ENCODE assay signal across 1 cellular context in the genomic region with DNA sequence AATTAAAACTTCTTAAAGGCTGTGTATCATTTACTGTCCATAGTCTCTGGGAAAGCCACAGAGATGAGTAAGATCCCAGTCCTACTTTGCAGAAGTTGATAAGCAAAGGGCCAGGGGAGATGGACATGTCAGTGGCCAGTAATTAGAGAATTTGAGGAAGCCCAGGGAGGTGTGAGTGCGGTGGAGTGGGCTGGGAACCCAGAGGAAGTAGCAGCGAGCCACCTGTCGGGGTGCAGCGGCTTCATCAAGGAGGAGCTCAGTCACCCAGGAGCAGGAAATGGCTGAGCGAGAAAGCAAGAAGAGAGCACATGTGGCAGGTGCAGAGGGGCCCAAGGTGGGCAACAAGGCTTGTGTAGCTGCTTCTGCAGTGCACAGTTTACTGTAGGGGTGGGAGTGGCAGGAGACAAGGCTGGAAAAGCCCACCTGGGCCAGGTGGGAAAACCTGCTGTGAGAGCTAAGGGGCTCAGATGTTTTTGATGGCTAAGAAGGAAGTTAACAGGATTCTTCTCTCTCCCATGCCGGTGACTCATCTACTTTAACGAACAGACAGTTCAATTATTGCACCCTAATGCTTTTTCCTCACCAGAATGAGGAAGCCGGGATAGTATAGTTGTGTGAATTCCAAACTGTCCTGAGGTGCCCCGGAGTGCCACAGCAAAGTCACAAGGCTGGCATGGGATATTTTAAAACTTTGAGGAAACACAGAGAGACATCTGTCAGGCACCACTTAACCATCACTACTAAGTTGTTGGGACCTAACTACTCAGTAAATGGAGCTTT.
TF ChIP-seq lines count a peak whose summit lies in the region.

No MANE protein-coding gene starts in this region.

TF ChIP-seq in K562, 482 proteins besides CTCF, POLR2A, EP300 and RAD21 (continued from another document and continues in another):
- TF ChIP-seq CEBPG (CRISPR knock-in tag; IDR thresholded peaks at IDR 0.05) (no peak), CEBPG (tag; conservative IDR thresholded peaks at IDR 0.05 in 1 of 2, IDR thresholded peaks at IDR 0.05 in 1 of 2) (no peak), XRCC4 (IDR thresholded peaks at IDR 0.05; ENCODE audit: extremely low read depth, insufficient read depth, insufficient read length) (no peak), FOSL1 (tag; conservative IDR thresholded peaks at IDR 0.05) (peak; percentile 64), MCM7 (IDR thresholded peaks at IDR 0.05) (no peak), CHD2 (IDR thresholded peaks at IDR 0.05; ENCODE audit: low read depth, low read length) (no peak), FOXK1 (CRISPR knock-in tag; IDR thresholded peaks at IDR 0.05; ENCODE audit: borderline replicate concordance) (no peak), NCOA2 (IDR thresholded peaks at IDR 0.05; ENCODE audit: partially characterized antibody in 2 of 2) (no peak), MEF2D (tag; conservative IDR thresholded peaks at IDR 0.05; ENCODE audit: low read depth) (no peak), JUND (IDR thresholded peaks at IDR 0.05; ENCODE audit: borderline replicate concordance, low read depth, low read length) (peak; percentile 45; the same call in 1 of the 2 replicates), JUND (tag; IDR thresholded peaks at IDR 0.05; ENCODE audit: borderline replicate concordance, low read depth, low read length) (no peak; the same call in 2 of the 3 replicates), KHSRP (IDR thresholded peaks at IDR 0.05) (no peak), TAL1 (IDR thresholded peaks at IDR 0.05) (no peak), BCOR (IDR thresholded peaks at IDR 0.05) (no peak), ETS2 (tag; IDR thresholded peaks at IDR 0.05; ENCODE audit: borderline replicate concordance, poor library complexity, severe bottlenecking) (no peak), GABPB1 (CRISPR knock-in tag; IDR thresholded peaks at IDR 0.05) (0 out of 2 replicates have a peak, but pooled peaks have one; percentile 18), NFE2 (IDR thresholded peaks at IDR 0.05; ENCODE audit: low read depth) (0 out of 2 replicates have a peak, but pooled peaks have one; percentile 5), TCF3 (CRISPR knock-in tag; IDR thresholded peaks at IDR 0.05) (peak; percentile 42; the same call in 1 of the 2 replicates), ZNF79 (CRISPR knock-in tag; IDR thresholded peaks at IDR 0.05; ENCODE audit: low read depth) (no peak), RAD51 (IDR thresholded peaks at IDR 0.05; ENCODE audit: borderline replicate concordance, low read depth) (no peak), ZNF583 (CRISPR knock-in tag; IDR thresholded peaks at IDR 0.05) (no peak), FOXA3 (CRISPR knock-in tag; conservative IDR thresholded peaks at IDR 0.05 in 1 of 2, IDR thresholded peaks at IDR 0.05 in 1 of 2) (no peak), KDM5B (IDR thresholded peaks at IDR 0.05; ENCODE audit: insufficient replicate concordance, low read depth, low read length) (peak; percentile 37), CAMTA2 (CRISPR knock-in tag; conservative IDR thresholded peaks at IDR 0.05) (no peak), ZNF584 (CRISPR knock-in tag; IDR thresholded peaks at IDR 0.05; ENCODE audit: low read depth) (no peak), ETV6 (IDR thresholded peaks at IDR 0.05; ENCODE audit: borderline replicate concordance in 1 of 2, low read depth in 2 of 2, low read length in 1 of 2) (peak in 1 of 2 experiments; percentile 26; a peak in 1 of 4 replicates), ETV6 (CRISPR knock-in tag; IDR thresholded peaks at IDR 0.05; ENCODE audit: borderline replicate concordance) (no peak), ZNF830 (CRISPR knock-in tag; IDR thresholded peaks at IDR 0.05) (no peak), MEIS2 (IDR thresholded peaks at IDR 0.05; ENCODE audit: partially characterized antibody) (peak; percentile 8), CXXC5 (CRISPR knock-in tag; IDR thresholded peaks at IDR 0.05) (no peak), SIX5 (IDR thresholded peaks at IDR 0.05; ENCODE audit: borderline replicate concordance in 1 of 2, insufficient read depth in 1 of 2, low read depth in 1 of 2, low read length in 2 of 2) (no peak), CTBP1 (IDR thresholded peaks at IDR 0.05; ENCODE audit: borderline replicate concordance) (peak; percentile 91), ZNF311 (CRISPR knock-in tag; IDR thresholded peaks at IDR 0.05) (no peak), SRF (CRISPR knock-in tag; IDR thresholded peaks at IDR 0.05) (peak in 1 of 2 experiments; percentile 33; a peak in 1 of 4 replicates), POLR2G (IDR thresholded peaks at IDR 0.05; ENCODE audit: low read depth, low read length) (no peak), NFIC (IDR thresholded peaks at IDR 0.05) (no peak), NFIX (CRISPR knock-in tag; IDR thresholded peaks at IDR 0.05; ENCODE audit: low read depth) (no peak), TARDBP (IDR thresholded peaks at IDR 0.05) (no peak), ZEB2 (IDR thresholded peaks at IDR 0.05) (peak; percentile 68), NR2C2 (CRISPR knock-in tag; IDR thresholded peaks at IDR 0.05) (no peak), NR2C2 (tag; IDR thresholded peaks at IDR 0.05) (no peak), TEAD4 (IDR thresholded peaks at IDR 0.05; ENCODE audit: low read length) (no peak; the same call in 1 of the 2 replicates), TEAD4 (CRISPR knock-in tag; IDR thresholded peaks at IDR 0.05; ENCODE audit: borderline replicate concordance) (no peak), PTRF (tag; IDR thresholded peaks at IDR 0.05) (no peak)
- TF ChIP-seq, protein P1, sequence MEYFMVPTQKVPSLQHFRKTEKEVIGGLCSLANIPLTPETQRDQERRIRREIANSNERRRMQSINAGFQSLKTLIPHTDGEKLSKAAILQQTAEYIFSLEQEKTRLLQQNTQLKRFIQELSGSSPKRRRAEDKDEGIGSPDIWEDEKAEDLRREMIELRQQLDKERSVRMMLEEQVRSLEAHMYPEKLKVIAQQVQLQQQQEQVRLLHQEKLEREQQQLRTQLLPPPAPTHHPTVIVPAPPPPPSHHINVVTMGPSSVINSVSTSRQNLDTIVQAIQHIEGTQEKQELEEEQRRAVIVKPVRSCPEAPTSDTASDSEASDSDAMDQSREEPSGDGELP (CRISPR knock-in tag; IDR thresholded peaks at IDR 0.05; ENCODE audit: borderline replicate concordance), result no peak
- TF ChIP-seq, protein P2, sequence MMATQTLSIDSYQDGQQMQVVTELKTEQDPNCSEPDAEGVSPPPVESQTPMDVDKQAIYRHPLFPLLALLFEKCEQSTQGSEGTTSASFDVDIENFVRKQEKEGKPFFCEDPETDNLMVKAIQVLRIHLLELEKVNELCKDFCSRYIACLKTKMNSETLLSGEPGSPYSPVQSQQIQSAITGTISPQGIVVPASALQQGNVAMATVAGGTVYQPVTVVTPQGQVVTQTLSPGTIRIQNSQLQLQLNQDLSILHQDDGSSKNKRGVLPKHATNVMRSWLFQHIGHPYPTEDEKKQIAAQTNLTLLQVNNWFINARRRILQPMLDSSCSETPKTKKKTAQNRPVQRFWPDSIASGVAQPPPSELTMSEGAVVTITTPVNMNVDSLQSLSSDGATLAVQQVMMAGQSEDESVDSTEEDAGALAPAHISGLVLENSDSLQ (IDR thresholded peaks at IDR 0.05), result peak; percentile 52; the same call in 1 of the 2 replicates
- TF ChIP-seq, protein P3, sequence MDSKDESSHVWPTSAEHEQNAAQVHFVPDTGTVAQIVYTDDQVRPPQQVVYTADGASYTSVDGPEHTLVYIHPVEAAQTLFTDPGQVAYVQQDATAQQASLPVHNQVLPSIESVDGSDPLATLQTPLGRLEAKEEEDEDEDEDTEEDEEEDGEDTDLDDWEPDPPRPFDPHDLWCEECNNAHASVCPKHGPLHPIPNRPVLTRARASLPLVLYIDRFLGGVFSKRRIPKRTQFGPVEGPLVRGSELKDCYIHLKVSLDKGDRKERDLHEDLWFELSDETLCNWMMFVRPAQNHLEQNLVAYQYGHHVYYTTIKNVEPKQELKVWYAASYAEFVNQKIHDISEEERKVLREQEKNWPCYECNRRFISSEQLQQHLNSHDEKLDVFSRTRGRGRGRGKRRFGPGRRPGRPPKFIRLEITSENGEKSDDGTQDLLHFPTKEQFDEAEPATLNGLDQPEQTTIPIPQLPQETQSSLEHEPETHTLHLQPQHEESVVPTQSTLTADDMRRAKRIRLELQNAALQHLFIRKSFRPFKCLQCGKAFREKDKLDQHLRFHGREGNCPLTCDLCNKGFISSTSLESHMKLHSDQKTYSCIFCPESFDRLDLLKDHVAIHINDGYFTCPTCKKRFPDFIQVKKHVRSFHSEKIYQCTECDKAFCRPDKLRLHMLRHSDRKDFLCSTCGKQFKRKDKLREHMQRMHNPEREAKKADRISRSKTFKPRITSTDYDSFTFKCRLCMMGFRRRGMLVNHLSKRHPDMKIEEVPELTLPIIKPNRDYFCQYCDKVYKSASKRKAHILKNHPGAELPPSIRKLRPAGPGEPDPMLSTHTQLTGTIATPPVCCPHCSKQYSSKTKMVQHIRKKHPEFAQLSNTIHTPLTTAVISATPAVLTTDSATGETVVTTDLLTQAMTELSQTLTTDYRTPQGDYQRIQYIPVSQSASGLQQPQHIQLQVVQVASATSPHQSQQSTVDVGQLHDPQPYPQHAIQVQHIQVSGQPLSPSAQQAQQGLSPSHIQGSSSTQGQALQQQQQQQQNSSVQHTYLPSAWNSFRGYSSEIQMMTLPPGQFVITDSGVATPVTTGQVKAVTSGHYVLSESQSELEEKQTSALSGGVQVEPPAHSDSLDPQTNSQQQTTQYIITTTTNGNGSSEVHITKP (IDR thresholded peaks at IDR 0.05; ENCODE audit: partially characterized antibody), result no peak
- TF ChIP-seq, protein P4, sequence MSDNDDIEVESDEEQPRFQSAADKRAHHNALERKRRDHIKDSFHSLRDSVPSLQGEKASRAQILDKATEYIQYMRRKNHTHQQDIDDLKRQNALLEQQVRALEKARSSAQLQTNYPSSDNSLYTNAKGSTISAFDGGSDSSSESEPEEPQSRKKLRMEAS (CRISPR knock-in tag; IDR thresholded peaks at IDR 0.05), result 0 out of 2 replicates have a peak, but pooled peaks have one; percentile 35
- TF ChIP-seq, protein P5, sequence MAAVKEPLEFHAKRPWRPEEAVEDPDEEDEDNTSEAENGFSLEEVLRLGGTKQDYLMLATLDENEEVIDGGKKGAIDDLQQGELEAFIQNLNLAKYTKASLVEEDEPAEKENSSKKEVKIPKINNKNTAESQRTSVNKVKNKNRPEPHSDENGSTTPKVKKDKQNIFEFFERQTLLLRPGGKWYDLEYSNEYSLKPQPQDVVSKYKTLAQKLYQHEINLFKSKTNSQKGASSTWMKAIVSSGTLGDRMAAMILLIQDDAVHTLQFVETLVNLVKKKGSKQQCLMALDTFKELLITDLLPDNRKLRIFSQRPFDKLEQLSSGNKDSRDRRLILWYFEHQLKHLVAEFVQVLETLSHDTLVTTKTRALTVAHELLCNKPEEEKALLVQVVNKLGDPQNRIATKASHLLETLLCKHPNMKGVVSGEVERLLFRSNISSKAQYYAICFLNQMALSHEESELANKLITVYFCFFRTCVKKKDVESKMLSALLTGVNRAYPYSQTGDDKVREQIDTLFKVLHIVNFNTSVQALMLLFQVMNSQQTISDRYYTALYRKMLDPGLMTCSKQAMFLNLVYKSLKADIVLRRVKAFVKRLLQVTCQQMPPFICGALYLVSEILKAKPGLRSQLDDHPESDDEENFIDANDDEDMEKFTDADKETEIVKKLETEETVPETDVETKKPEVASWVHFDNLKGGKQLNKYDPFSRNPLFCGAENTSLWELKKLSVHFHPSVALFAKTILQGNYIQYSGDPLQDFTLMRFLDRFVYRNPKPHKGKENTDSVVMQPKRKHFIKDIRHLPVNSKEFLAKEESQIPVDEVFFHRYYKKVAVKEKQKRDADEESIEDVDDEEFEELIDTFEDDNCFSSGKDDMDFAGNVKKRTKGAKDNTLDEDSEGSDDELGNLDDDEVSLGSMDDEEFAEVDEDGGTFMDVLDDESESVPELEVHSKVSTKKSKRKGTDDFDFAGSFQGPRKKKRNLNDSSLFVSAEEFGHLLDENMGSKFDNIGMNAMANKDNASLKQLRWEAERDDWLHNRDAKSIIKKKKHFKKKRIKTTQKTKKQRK (IDR thresholded peaks at IDR 0.05; ENCODE audit: borderline replicate concordance, low read depth, low read length), result no peak
- TF ChIP-seq, protein P6, sequence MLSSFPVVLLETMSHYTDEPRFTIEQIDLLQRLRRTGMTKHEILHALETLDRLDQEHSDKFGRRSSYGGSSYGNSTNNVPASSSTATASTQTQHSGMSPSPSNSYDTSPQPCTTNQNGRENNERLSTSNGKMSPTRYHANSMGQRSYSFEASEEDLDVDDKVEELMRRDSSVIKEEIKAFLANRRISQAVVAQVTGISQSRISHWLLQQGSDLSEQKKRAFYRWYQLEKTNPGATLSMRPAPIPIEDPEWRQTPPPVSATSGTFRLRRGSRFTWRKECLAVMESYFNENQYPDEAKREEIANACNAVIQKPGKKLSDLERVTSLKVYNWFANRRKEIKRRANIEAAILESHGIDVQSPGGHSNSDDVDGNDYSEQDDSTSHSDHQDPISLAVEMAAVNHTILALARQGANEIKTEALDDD (IDR thresholded peaks at IDR 0.05), result no peak
- TF ChIP-seq, protein P7, sequence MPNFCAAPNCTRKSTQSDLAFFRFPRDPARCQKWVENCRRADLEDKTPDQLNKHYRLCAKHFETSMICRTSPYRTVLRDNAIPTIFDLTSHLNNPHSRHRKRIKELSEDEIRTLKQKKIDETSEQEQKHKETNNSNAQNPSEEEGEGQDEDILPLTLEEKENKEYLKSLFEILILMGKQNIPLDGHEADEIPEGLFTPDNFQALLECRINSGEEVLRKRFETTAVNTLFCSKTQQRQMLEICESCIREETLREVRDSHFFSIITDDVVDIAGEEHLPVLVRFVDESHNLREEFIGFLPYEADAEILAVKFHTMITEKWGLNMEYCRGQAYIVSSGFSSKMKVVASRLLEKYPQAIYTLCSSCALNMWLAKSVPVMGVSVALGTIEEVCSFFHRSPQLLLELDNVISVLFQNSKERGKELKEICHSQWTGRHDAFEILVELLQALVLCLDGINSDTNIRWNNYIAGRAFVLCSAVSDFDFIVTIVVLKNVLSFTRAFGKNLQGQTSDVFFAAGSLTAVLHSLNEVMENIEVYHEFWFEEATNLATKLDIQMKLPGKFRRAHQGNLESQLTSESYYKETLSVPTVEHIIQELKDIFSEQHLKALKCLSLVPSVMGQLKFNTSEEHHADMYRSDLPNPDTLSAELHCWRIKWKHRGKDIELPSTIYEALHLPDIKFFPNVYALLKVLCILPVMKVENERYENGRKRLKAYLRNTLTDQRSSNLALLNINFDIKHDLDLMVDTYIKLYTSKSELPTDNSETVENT (CRISPR knock-in tag; IDR thresholded peaks at IDR 0.05), result no peak
- TF ChIP-seq, protein P8, sequence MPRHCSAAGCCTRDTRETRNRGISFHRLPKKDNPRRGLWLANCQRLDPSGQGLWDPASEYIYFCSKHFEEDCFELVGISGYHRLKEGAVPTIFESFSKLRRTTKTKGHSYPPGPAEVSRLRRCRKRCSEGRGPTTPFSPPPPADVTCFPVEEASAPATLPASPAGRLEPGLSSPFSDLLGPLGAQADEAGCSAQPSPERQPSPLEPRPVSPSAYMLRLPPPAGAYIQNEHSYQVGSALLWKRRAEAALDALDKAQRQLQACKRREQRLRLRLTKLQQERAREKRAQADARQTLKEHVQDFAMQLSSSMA (CRISPR knock-in tag; IDR thresholded peaks at IDR 0.05), result no peak
- TF ChIP-seq, protein P9, sequence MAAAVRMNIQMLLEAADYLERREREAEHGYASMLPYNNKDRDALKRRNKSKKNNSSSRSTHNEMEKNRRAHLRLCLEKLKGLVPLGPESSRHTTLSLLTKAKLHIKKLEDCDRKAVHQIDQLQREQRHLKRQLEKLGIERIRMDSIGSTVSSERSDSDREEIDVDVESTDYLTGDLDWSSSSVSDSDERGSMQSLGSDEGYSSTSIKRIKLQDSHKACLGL (CRISPR knock-in tag; IDR thresholded peaks at IDR 0.05; ENCODE audit: borderline replicate concordance, poor library complexity, severe bottlenecking), result no peak
